In the genomic region with DNA sequence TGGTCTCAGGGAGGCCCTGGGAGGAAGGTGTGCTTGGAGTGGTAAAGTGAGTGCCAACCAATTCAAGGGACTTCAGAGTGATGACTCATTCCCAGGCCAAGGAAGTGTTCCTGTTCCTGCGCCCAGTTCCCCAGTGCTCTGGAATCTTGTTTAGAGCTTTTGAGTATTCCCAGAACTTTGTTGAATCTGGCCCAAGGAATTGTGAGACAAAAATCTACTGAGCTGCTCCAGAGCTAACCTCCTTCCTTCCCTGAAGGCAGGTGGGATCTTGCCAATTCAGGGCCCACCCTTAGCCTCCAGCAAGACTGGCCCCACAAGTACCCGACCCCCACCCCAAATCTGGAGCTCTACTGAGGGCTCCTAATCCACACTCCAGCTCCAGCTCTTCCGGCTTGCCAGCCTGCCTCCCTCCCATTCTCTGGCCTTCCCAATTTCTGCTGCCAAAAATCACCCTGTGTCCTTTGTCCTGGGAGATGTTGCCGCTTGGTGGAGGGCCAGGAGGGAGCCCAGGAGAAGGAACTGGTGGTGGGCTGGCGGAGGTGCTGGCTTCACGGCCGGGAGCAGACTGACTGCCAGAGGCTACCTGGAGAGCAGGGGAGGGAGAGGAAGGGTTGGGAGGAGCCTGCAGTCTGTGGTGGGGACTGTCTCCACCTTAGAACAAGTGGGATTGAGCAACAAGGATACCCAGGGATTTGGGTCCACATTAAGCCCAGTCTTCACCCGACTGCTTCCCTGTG, we compare ENCODE assay signal across 8 cellular contexts. TPM values are rescaled to one million over a fixed set of nuclear protein-coding genes. Genes with fewer than 3 reads are reported as not detected.
A peak's percentile ranks its signal among the peaks of the same experiment; 100 is the strongest.
DNase-seq lines count a peak whose midpoint lies in the region; ATAC-seq, FAIRE-seq and TF ChIP-seq lines count a peak whose summit lies in the region.

No MANE protein-coding gene starts in this region.

- H3K36me3 Mint-ChIP-seq in IgD-negative memory B cell (no peaks in the 10 kb centered on the region), astrocyte (ENCODE audit: low read depth, unreplicated experiment) (peaks cover 11% of the 10 kb centered on the region)

- H3K27ac Mint-ChIP-seq in IgD-negative memory B cell: peak overlapping the region in 2 of 3 donors; percentile 53 to 75
- H3K27ac Mint-ChIP-seq in astrocyte (ENCODE audit: unreplicated experiment): peak overlapping the region; percentile 98

- H3K4me2 ChIP-seq in astrocyte (ENCODE audit: low read length): peak overlapping the region; percentile 98

- no peaks in the 10 kb centered on the region for H3K27me3 Mint-ChIP-seq in IgD-negative memory B cell
- no peaks in the 10 kb centered on the region for H3K27me3 Mint-ChIP-seq in astrocyte (ENCODE audit: low read depth, unreplicated experiment)

- no peak for TF ChIP-seq CTCF in astrocyte (IDR thresholded peaks at IDR 0.05; ENCODE audit: insufficient read depth, low read depth, low read length)

- peak overlapping the region; percentile 56 for H3K4me3 ChIP-seq in astrocyte (ENCODE audit: insufficient read depth, low read depth, low read length)

- FAIRE-seq in astrocyte (lab: Jason Lieb, UNC): peak; percentile 56

- peak overlapping the region in 3 of 4 donors; percentile 59 to 94 (median 65) for H3K4me3 Mint-ChIP-seq in IgD-negative memory B cell
- H3K4me3 Mint-ChIP-seq in astrocyte (ENCODE audit: unreplicated experiment): peak overlapping the region; percentile 91

- intact Hi-C loops in left ventricle myocardium superior (cut with micrococcal nuclease): no loop called here

- H3K9me3 ChIP-seq in astrocyte (ENCODE audit: insufficient read depth, low read depth, low read length): no peaks in the 10 kb centered on the region

- peak in 13 of 14 donors; percentile 39 to 92 (median 69) for DNase-seq in C1 segment of cervical spinal cord (lab: John Stamatoyannopoulos, UW)
- peak; percentile 95 for DNase-seq in astrocyte (ENCODE audit: low read depth)
- peak; percentile 81 for DNase-seq in left ventricle myocardium superior
- DNase-seq in pons (ENCODE audit: low spot score): peak; percentile 71
- no peak for DNase-seq in NCI-H226

- H3K36me3 ChIP-seq in astrocyte (ENCODE audit: insufficient read depth, low read length): no peaks in the 10 kb centered on the region

- H3K4me1 Mint-ChIP-seq in IgD-negative memory B cell (peaks cover 35 to 52% (median 40%) of the 10 kb centered on the region in 3 donors), astrocyte (ENCODE audit: low read depth, unreplicated experiment) (peaks cover 43% of the 10 kb centered on the region)

- H3K79me2 ChIP-seq in astrocyte (ENCODE audit: insufficient read depth, low read length): peaks cover 35% of the 10 kb centered on the region

- H3K9ac ChIP-seq in astrocyte (ENCODE audit: low read length): peak overlapping the region; percentile 95

- peak overlapping the region; percentile 78 for H3K27ac ChIP-seq in astrocyte (ENCODE audit: low read depth, low read length)

- H4K20me1 ChIP-seq in astrocyte (ENCODE audit: insufficient read depth, low read length): peaks cover 21% of the 10 kb centered on the region

- H3K4me1 ChIP-seq in astrocyte (ENCODE audit: insufficient read depth, low read length): peaks cover 41% of the 10 kb centered on the region

- ATAC-seq in left ventricle myocardium superior: peak; percentile 50
- no peak for ATAC-seq in HG02938 (IDR thresholded peaks at IDR 0.05; ENCODE audit: unreplicated experiment)
- no peak for ATAC-seq in HG03095 (IDR thresholded peaks at IDR 0.05; ENCODE audit: unreplicated experiment)

- no peaks in the 10 kb centered on the region for H3K27me3 ChIP-seq in astrocyte (ENCODE audit: insufficient read depth, low read length)

- H3K9me3 Mint-ChIP-seq in IgD-negative memory B cell (no peaks in the 10 kb centered on the region), astrocyte (ENCODE audit: unreplicated experiment) (no peaks in the 10 kb centered on the region)

- H2AFZ ChIP-seq in astrocyte (ENCODE audit: low read depth, low read length): peak overlapping the region; percentile 49

RNA-seq across cellular contexts. Expression of gene ATN1, which starts 2.0 kb away (rescaled TPM):
- 1.4 TPM for polyA plus RNA-seq in IgD-negative memory B cell
- total RNA-seq in astrocyte (94.9 and 97.8 TPM in 2 replicates), left ventricle myocardium superior (83.1 TPM)

RNA-seq across cellular contexts. Expression of gene ENO2, which starts 11.3 kb away (rescaled TPM):
- 21.7 TPM for polyA plus RNA-seq in IgD-negative memory B cell
- total RNA-seq in astrocyte (46.4 and 47.7 TPM in 2 replicates), left ventricle myocardium superior (12.0 TPM)

RNA-seq across cellular contexts. Expression of gene RNU7-1, which starts 17.9 kb away (rescaled TPM):
- polyA plus RNA-seq in IgD-negative memory B cell: not detected
- total RNA-seq in astrocyte: not detected in 2 replicates
- not detected for total RNA-seq in left ventricle myocardium superior

RNA-seq across cellular contexts. Expression of gene C12orf57, which starts 18.1 kb away (rescaled TPM):
- 141 TPM for polyA plus RNA-seq in IgD-negative memory B cell
- 117 and 123 TPM in 2 replicates for total RNA-seq in astrocyte
- 238 TPM for total RNA-seq in left ventricle myocardium superior

RNA-seq across cellular contexts. Expression of gene LRRC23, which starts 21.1 kb away (rescaled TPM):
- 4.9 TPM for polyA plus RNA-seq in IgD-negative memory B cell
- 5.0 and 5.2 TPM in 2 replicates for total RNA-seq in astrocyte
- total RNA-seq in left ventricle myocardium superior: 7.7 TPM
